Comparison of ENCODE assay signal across 12 cellular contexts in the genomic region with DNA sequence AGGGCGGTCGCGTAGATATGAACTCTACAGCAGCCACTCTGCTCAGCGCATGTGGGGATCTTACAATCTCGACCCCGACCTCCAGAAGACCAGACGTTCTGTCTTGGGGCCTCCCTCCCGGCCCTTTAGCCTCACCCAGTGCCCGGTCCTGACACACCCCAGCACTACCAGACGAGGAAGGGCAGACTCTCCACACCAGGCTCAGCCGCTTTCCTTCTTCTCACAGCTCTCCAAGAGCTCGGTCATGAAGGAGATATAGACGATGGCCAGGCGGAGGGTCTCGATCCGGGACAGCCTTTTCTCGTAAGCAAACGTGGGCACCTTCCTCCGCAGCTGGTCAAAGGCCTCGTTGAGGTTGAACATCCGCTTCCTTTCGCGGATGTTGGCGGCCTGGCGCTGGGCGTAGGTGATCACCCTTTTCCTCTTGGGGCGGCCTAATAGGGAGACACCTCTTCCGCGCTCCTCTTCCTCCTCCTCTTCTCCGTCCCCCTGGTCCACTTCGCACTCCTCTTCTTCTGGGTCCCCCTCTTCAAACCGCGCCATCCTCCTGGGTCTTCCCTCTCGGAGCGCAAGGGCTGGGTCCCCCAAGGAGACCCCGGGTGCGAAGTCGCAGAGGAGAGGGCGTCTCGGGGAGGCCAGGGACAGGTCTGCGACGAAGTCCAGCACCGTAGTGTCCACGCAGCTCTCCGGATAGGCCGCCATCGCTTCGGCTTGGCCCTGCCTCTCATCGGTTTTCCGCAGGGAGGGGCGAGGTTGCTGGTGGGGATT. TPM values are rescaled to one million over a fixed set of nuclear protein-coding genes. Genes with fewer than 3 reads are reported as not detected.
DNase-seq lines count a peak whose midpoint lies in the region; ATAC-seq and TF ChIP-seq lines count a peak whose summit lies in the region.
"Had no signal": no experiment of that assay in that cellular context is flagged by ENCODE, and none has a peak within 500 bp of the region (broad histone marks: within the 10 kb centered on the region; RNA-seq: fewer than 3 reads in every experiment).

A gene with protein sequence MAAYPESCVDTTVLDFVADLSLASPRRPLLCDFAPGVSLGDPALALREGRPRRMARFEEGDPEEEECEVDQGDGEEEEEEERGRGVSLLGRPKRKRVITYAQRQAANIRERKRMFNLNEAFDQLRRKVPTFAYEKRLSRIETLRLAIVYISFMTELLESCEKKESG (minus strand): TSS at position 761 of the 768 bp plus-strand sequence. CDS start 59 bp downstream, at position 702.

- TF ChIP-seq CTCF in astrocyte of the cerebellum (IDR thresholded peaks at IDR 0.05; ENCODE audit: low read depth, low read length, missing control alignments) (no peak), sigmoid colon (IDR thresholded peaks at IDR 0.05) (no peak)

- no peaks in the 10 kb centered on the region for H3K9me3 ChIP-seq in ES-I3 (ENCODE audit: control insufficient read depth, insufficient read depth, low read length)
- no peaks in the 10 kb centered on the region for H3K9me3 ChIP-seq in sigmoid colon

- peaks cover 19% of the 10 kb centered on the region for H3K27me3 Mint-ChIP-seq in activated CD8-positive, alpha-beta T cell treated with anti-CD3 and anti-CD28 coated beads, Interleukin-2, amount 10 ng/mL, durations not matched to agents 7 days and 5 days (ENCODE audit: low read depth)
- H3K27me3 Mint-ChIP-seq in T-cell = peaks cover 35 to 43% of the 10 kb centered on the region in 2 donors

- peak within 1 kb of the TSS; percentile 40; the same call in 1 of the 2 replicates for H3K9ac ChIP-seq in ES-I3 (ENCODE audit: low read depth, low read length)

- H3K27ac ChIP-seq in sigmoid colon = no peak within 1 kb of the TSS

- no peaks in the 10 kb centered on the region for H3K36me3 Mint-ChIP-seq in activated CD8-positive, alpha-beta T cell treated with anti-CD3 and anti-CD28 coated beads, Interleukin-2, amount 10 ng/mL, durations not matched to agents 7 days and 5 days (ENCODE audit: low read depth)
- no peaks in the 10 kb centered on the region for H3K36me3 Mint-ChIP-seq in T-cell

- H3K36me3 ChIP-seq in ES-I3 (ENCODE audit: insufficient read depth, low read length) (no peaks in the 10 kb centered on the region), sigmoid colon (no peaks in the 10 kb centered on the region)

- in situ Hi-C loops in astrocyte of the cerebellum (cut with HindIII; ENCODE audit: low sequenced_read_pairs) = no loop called here

- no peak for TF ChIP-seq POLR2A in sigmoid colon (IDR thresholded peaks at IDR 0.05)

- H3K4me1 Mint-ChIP-seq in activated CD8-positive, alpha-beta T cell treated with anti-CD3 and anti-CD28 coated beads, Interleukin-2, amount 10 ng/mL, durations not matched to agents 7 days and 5 days (ENCODE audit: low read depth) = no peaks in the 10 kb centered on the region
- no peaks in the 10 kb centered on the region for H3K4me1 Mint-ChIP-seq in T-cell
- H3K4me1 Mint-ChIP-seq: activated CD4-positive, alpha-beta T cell treated with anti-CD3 and anti-CD28 coated beads, Interleukin-2, amount 10 ng/mL, durations not matched to agents 24 days and 14 days had no signal

- no peak within 1 kb of the TSS for H3K27ac Mint-ChIP-seq in activated CD8-positive, alpha-beta T cell treated with anti-CD3 and anti-CD28 coated beads, Interleukin-2, amount 10 ng/mL, durations not matched to agents 7 days and 5 days
- no peak within 1 kb of the TSS for H3K27ac Mint-ChIP-seq in T-cell
- H3K27ac Mint-ChIP-seq: activated CD4-positive, alpha-beta T cell treated with anti-CD3 and anti-CD28 coated beads, Interleukin-2, amount 10 ng/mL, durations not matched to agents 24 days and 14 days had no signal

- CTCF ChIA-PET in activated CD8-positive, alpha-beta T cell treated with anti-CD3 and anti-CD28 coated beads, Interleukin-2, amount 10 ng/mL, durations not matched to agents 7 days and 5 days (lab: Charles Lee) = no interaction called here
- CTCF ChIA-PET in T-cell (lab: Charles Lee) = no interaction called here

- DNase-seq in astrocyte of the cerebellum (ENCODE audit: low read depth) (no peak), iPS-NIHi7 (ENCODE audit: extremely low spot score) (peak; percentile 19), sigmoid colon (peak; percentile 50), COLO829 (ENCODE audit: low spot score) (no peak), T-cell (no peak)
- no peak for DNase-seq in activated CD8-positive, alpha-beta T cell treated with anti-CD3 and anti-CD28 coated beads, Interleukin-2, amount 10 ng/mL, durations not matched to agents 7 days and 5 days
- DNase-seq: activated CD4-positive, alpha-beta T cell treated with anti-CD3 and anti-CD28 coated beads, Interleukin-2, amount 10 ng/mL, durations not matched to agents 24 days and 14 days; foreskin melanocyte; NCI-H2029 had no signal

- peak within 1 kb of the TSS; percentile 16 for H3K4me3 ChIP-seq in astrocyte of the cerebellum (ENCODE audit: low read depth, low read length)
- peak within 1 kb of the TSS in 1 of 4 donors; percentile 13 for H3K4me3 ChIP-seq in sigmoid colon

- no peak for ATAC-seq in activated CD8-positive, alpha-beta T cell treated with anti-CD3 and anti-CD28 coated beads, Interleukin-2, amount 10 ng/mL, durations not matched to agents 7 days and 5 days
- ATAC-seq in T-cell (replicated peaks in 1 of 4) (no peak), GM18520 (IDR thresholded peaks at IDR 0.05; ENCODE audit: unreplicated experiment) (no peak)

- WGBS in sigmoid colon, 2 donors = 7 to 29% methylated on average over 51 of the region's 51 CpGs

- intact Hi-C loops in sigmoid colon (cut with DNase I) = no loop called here

- TF ChIP-seq EP300 in sigmoid colon (IDR thresholded peaks at IDR 0.05) = no peak

- no peak within 1 kb of the TSS for H3K4me3 Mint-ChIP-seq in activated CD8-positive, alpha-beta T cell treated with anti-CD3 and anti-CD28 coated beads, Interleukin-2, amount 10 ng/mL, durations not matched to agents 7 days and 5 days
- no peak within 1 kb of the TSS for H3K4me3 Mint-ChIP-seq in T-cell
- H3K4me3 Mint-ChIP-seq: activated CD4-positive, alpha-beta T cell treated with anti-CD3 and anti-CD28 coated beads, Interleukin-2, amount 10 ng/mL, durations not matched to agents 24 days and 14 days had no signal

- POLR2A ChIA-PET in activated CD8-positive, alpha-beta T cell treated with anti-CD3 and anti-CD28 coated beads, Interleukin-2, amount 10 ng/mL, durations not matched to agents 7 days and 5 days (lab: Charles Lee) = no interaction called here
- POLR2A ChIA-PET in T-cell (lab: Charles Lee) = no interaction called here

- H3K4me1 ChIP-seq in ES-I3 (ENCODE audit: insufficient read depth, low read length) = peaks cover 5% of the 10 kb centered on the region
- peaks cover 0 to 22% (median 8%) of the 10 kb centered on the region in 4 donors for H3K4me1 ChIP-seq in sigmoid colon

- peaks cover 8 to 53% (median 35%) of the 10 kb centered on the region in 3 donors for H3K27me3 ChIP-seq in sigmoid colon

- H3K9me3 Mint-ChIP-seq in activated CD8-positive, alpha-beta T cell treated with anti-CD3 and anti-CD28 coated beads, Interleukin-2, amount 10 ng/mL, durations not matched to agents 7 days and 5 days (ENCODE audit: insufficient read depth) = peaks cover 16% of the 10 kb centered on the region
- H3K9me3 Mint-ChIP-seq in T-cell = peaks cover 4 to 8% (median 4%) of the 10 kb centered on the region in 3 donors

RNA-seq across cellular contexts. Expression of the gene that starts here (rescaled TPM):
- not detected for total RNA-seq in sigmoid colon
- polyA plus RNA-seq in sigmoid colon = not detected
- total RNA-seq in activated CD8-positive, alpha-beta T cell treated with anti-CD3 and anti-CD28 coated beads, Interleukin-2, amount 10 ng/mL, durations not matched to agents 7 days and 5 days = not detected
- not detected for total RNA-seq in T-cell
- total RNA-seq: activated CD4-positive, alpha-beta T cell treated with anti-CD3 and anti-CD28 coated beads, Interleukin-2, amount 10 ng/mL, durations not matched to agents 24 days and 14 days; skeletal muscle tissue had no signal

Comparison
In these comparisons a context has a peak if more than half of its experiments do, and no peak if none do; other contexts are left out.
1. Peak in DNase-seq in sigmoid colon; RNA of the gene not detected or under 1 TPM.